Comparison of ENCODE assay signal across 10 cellular contexts in genomic region chr2:134320930-134321329, GRCh38.
DNase-seq lines count a peak whose midpoint lies in the region; TF ChIP-seq lines count a peak whose summit lies in the region.
"Had no signal": no experiment of that assay in that cellular context is flagged by ENCODE, and none has a peak within 500 bp of the region (broad histone marks: within the 10 kb centered on the region; RNA-seq: fewer than 3 reads in every experiment).

No MANE protein-coding gene starts in this region.

- H3K27ac Mint-ChIP-seq in activated naive CD8-positive, alpha-beta T cell: peak overlapping the region; percentile 78
- H3K27ac Mint-ChIP-seq in HFFc6: no peak overlapping the region; the same call in 1 of the 2 replicates
- H3K27ac Mint-ChIP-seq: type B pancreatic cell had no signal

- H3K27me3 ChIP-seq in Karpas-422 (ENCODE audit: low read length): no peaks in the 10 kb centered on the region

- TF ChIP-seq CTCF in HFFc6 (IDR thresholded peaks at IDR 0.05): no peak

- no peak overlapping the region for H3K27ac ChIP-seq in Karpas-422 (ENCODE audit: low read length)

- H3K79me2 ChIP-seq in Karpas-422 (ENCODE audit: low read length): no peaks in the 10 kb centered on the region

- no peaks in the 10 kb centered on the region for H3K9me3 ChIP-seq in Karpas-422 (ENCODE audit: low read length)
- H3K9me3 ChIP-seq: SK-N-SH had no signal

- no peaks in the 10 kb centered on the region for H4K20me1 ChIP-seq in Karpas-422 (ENCODE audit: insufficient read depth, low read depth, low read length)

- H3K9me3 Mint-ChIP-seq in activated naive CD8-positive, alpha-beta T cell (ENCODE audit: low read depth): no peaks in the 10 kb centered on the region
- no peaks in the 10 kb centered on the region for H3K9me3 Mint-ChIP-seq in HFFc6
- H3K9me3 Mint-ChIP-seq: type B pancreatic cell had no signal

- peaks cover 21% of the 10 kb centered on the region for H3K4me1 ChIP-seq in Karpas-422 (ENCODE audit: low read length)

- H3K4me3 ChIP-seq in Karpas-422 (ENCODE audit: low read length): no peak overlapping the region

- H3K9ac ChIP-seq in Karpas-422 (ENCODE audit: low read length): no peak overlapping the region
- H3K9ac ChIP-seq: SK-N-SH had no signal

- no peak overlapping the region for H2AFZ ChIP-seq in Karpas-422 (ENCODE audit: low read length)

- peak; percentile 84 for DNase-seq in KBM-7
- peak; percentile 21 to 22 for DNase-seq in activated CD4-positive, alpha-beta T cell treated with anti-CD3 and anti-CD28 coated beads for 4 hours
- peak; percentile 6 to 10 for DNase-seq in stimulated activated CD8-positive, alpha-beta memory T cell treated with anti-CD3 and anti-CD28 coated beads, Interleukin-7, amount 100 ng/mL, for 4 hours (ENCODE audit: low read depth in 2 of 2)
- no peak for DNase-seq in HFFc6
- no peak for DNase-seq in Karpas-422
- DNase-seq in retina: no peak
- no peak for DNase-seq in NCI-H446 treated with DMSO at 0.1 percent for 48 hours (lab: John Stamatoyannopoulos, UW)
- DNase-seq: SK-N-SH had no signal

- in situ Hi-C loops in KBM-7 (cut with MboI; ENCODE audit: low pct_unique_long_range_greater_than_20kb, low sequenced_read_pairs): no loop called here

- no peaks in the 10 kb centered on the region for H3K27me3 Mint-ChIP-seq in activated naive CD8-positive, alpha-beta T cell
- H3K27me3 Mint-ChIP-seq in HFFc6 (ENCODE audit: insufficient read depth): no peaks in the 10 kb centered on the region; the same call in 1 of the 2 replicates
- H3K27me3 Mint-ChIP-seq: type B pancreatic cell had no signal

- H3K4me1 Mint-ChIP-seq in activated naive CD8-positive, alpha-beta T cell (ENCODE audit: low read depth): peaks cover 75% of the 10 kb centered on the region
- no peaks in the 10 kb centered on the region for H3K4me1 Mint-ChIP-seq in HFFc6 (ENCODE audit: low read depth)

- H3K9me2 ChIP-seq in Karpas-422 (replicated peaks; ENCODE audit: insufficient read depth, low read length): no peaks in the 10 kb centered on the region
- H3K9me2 ChIP-seq: SK-N-SH had no signal

- peaks cover 20% of the 10 kb centered on the region for H3K36me3 Mint-ChIP-seq in activated naive CD8-positive, alpha-beta T cell
- peaks cover 30% of the 10 kb centered on the region for H3K36me3 Mint-ChIP-seq in HFFc6 (ENCODE audit: low read depth)

- H3K4me3 Mint-ChIP-seq in activated naive CD8-positive, alpha-beta T cell: peak overlapping the region; percentile 38
- H3K4me3 Mint-ChIP-seq in HFFc6: no peak overlapping the region
- H3K4me3 Mint-ChIP-seq: type B pancreatic cell had no signal

- no peak overlapping the region for H3K4me2 ChIP-seq in Karpas-422 (ENCODE audit: low read depth, low read length, poor library complexity, severe bottlenecking)
- H3K4me2 ChIP-seq: SK-N-SH had no signal

- H3K36me3 ChIP-seq in Karpas-422 (ENCODE audit: insufficient read depth, low read length): no peaks in the 10 kb centered on the region

Comparison
In these comparisons a context has a peak if more than half of its experiments do, and no peak if none do; other contexts are left out.
1. DNase-seq: peak in KBM-7 (single experiment), activated CD4-positive, alpha-beta T cell treated with anti-CD3 and anti-CD28 coated beads for 4 hours (2 of 2) and stimulated activated CD8-positive, alpha-beta memory T cell treated with anti-CD3 and anti-CD28 coated beads, Interleukin-7, amount 100 ng/mL, for 4 hours (2 of 2); none in HFFc6 (single experiment), Karpas-422 (single experiment), retina (single experiment) and NCI-H446 treated with DMSO at 0.1 percent for 48 hours (single experiment).